Comparison of ENCODE assay signal across 1 cellular context in the genomic region with DNA sequence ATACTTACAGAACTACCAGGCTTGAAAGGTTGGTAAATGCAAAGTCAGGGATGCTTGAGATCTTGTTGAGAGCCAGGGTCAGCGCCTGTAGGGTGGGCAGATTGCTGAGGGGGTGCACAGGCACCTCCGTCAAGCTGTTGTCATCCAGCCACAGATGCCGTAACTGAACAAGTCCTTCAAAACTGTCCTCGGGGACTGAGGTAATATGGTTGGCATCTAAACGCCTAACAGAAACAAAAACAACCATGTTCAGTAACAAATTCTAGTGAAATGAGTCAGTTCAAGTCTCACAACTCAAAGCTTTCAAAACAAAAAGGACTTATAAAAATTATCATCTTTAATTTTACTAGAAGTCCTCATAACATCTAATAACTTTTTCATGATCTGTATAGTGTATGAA.
TF ChIP-seq lines count a peak whose summit lies in the region.

No MANE protein-coding gene starts in this region.

TF ChIP-seq in WTC11, 78 proteins besides CTCF, POLR2A, EP300 and RAD21 (continued from another document):
- TF ChIP-seq AR (CRISPR knock-in tag; IDR thresholded peaks at IDR 0.05) (no peak), TCF7 (CRISPR knock-in tag; IDR thresholded peaks at IDR 0.05; ENCODE audit: low read depth) (no peak), ZNF532 (CRISPR knock-in tag; IDR thresholded peaks at IDR 0.05; ENCODE audit: borderline replicate concordance) (no peak)
